In the genomic region with DNA sequence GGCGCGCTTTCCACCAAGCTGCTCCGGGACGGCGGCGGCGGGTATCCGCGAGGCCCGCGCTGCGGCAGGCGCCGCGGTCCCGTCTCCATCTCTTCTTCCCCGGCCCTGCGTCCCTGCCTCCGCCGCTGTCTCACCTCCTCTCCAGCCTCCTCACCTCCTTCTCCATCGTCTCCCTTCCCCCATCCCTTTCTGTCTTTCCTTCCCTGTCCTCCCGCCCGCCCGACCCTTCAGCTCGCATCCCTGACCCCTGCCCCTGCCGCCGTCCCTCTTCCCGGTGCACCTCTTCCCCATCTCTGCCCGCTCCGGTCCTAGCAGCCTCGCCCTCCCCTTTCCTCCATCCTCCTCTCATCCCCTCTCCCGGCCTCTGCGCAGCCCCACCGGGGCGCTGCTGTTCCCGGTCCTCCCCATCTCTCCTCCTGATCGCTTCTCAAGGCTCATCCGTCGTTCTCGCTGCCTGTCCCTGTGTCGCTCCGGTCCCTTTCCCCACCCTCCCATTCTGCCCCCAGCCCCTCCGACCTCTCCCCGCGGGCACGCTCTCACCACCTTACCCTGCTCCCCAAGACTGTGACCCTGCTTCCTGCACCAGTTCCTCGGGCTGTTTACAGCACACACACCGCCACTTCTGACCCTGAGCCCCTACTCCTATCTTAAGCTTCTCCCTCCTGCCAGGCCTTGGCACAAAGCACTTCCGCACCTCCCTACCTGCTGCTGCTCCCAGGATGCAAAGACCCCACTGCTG, we compare ENCODE assay signal across 2 cellular contexts.
A peak's percentile ranks its signal among the peaks of the same experiment; 100 is the strongest.
TF ChIP-seq lines count a peak whose summit lies in the region.

No MANE protein-coding gene starts in this region.

TF ChIP-seq in HEK293, 187 proteins besides CTCF, POLR2A, EP300 and RAD21 (continued from another document and continues in another):
- TF ChIP-seq, protein P1, sequence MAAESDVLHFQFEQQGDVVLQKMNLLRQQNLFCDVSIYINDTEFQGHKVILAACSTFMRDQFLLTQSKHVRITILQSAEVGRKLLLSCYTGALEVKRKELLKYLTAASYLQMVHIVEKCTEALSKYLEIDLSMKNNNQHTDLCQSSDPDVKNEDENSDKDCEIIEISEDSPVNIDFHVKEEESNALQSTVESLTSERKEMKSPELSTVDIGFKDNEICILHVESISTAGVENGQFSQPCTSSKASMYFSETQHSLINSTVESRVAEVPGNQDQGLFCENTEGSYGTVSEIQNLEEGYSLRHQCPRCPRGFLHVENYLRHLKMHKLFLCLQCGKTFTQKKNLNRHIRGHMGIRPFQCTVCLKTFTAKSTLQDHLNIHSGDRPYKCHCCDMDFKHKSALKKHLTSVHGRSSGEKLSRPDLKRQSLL (tag by site-specific recombination; IDR thresholded peaks at IDR 0.05): peak; percentile 75; the same call in 1 of the 2 replicates
- TF ChIP-seq, protein P2, sequence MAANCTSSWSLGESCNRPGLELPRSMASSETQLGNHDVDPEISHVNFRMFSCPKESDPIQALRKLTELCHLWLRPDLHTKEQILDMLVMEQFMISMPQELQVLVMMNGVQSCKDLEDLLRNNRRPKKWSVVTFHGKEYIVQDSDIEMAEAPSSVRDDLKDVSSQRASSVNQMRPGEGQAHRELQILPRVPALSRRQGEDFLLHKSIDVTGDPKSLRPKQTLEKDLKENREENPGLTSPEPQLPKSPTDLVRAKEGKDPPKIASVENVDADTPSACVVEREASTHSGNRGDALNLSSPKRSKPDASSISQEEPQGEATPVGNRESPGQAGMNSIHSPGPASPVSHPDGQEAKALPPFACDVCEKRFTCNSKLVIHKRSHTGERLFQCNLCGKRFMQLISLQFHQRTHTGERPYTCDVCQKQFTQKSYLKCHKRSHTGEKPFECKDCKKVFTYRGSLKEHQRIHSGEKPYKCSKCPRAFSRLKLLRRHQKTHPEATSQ (tag by site-specific recombination; IDR thresholded peaks at IDR 0.05): peak; percentile 64; the same call in 1 of the 2 replicates
- TF ChIP-seq ZNF639 (tag by site-specific recombination; IDR thresholded peaks at IDR 0.05) (0 out of 2 replicates have a peak, but pooled peaks have one; percentile 19), GLI4 (tag by site-specific recombination; IDR thresholded peaks at IDR 0.05) (peak; percentile 71; the same call in 1 of the 2 replicates), ZNF585B (tag by site-specific recombination; IDR thresholded peaks at IDR 0.05) (0 out of 2 replicates have a peak, but pooled peaks have one; percentile 26), ZFP69B (tag by site-specific recombination; IDR thresholded peaks at IDR 0.05) (peak; percentile 49; the same call in 1 of the 2 replicates), BCL11A (tag by site-specific recombination; IDR thresholded peaks at IDR 0.05; ENCODE audit: low read depth) (no peak), INSM2 (tag by site-specific recombination; IDR thresholded peaks at IDR 0.05) (0 out of 2 replicates have a peak, but pooled peaks have one; percentile 25), IKZF3 (tag by site-specific recombination; IDR thresholded peaks at IDR 0.05) (peak; percentile 59; the same call in 1 of the 2 replicates), KLF7 (tag by site-specific recombination; IDR thresholded peaks at IDR 0.05; ENCODE audit: borderline replicate concordance) (no peak), ZNF449 (tag by site-specific recombination; IDR thresholded peaks at IDR 0.05) (0 out of 2 replicates have a peak, but pooled peaks have one; percentile 25), AEBP2 (tag by site-specific recombination; IDR thresholded peaks at IDR 0.05; ENCODE audit: borderline replicate concordance) (no peak), ZNF623 (tag by site-specific recombination; IDR thresholded peaks at IDR 0.05) (no peak), ZNF132 (tag by site-specific recombination; IDR thresholded peaks at IDR 0.05; ENCODE audit: borderline replicate concordance) (no peak), ZNF701 (tag by site-specific recombination; IDR thresholded peaks at IDR 0.05) (0 out of 2 replicates have a peak, but pooled peaks have one; percentile 5), ZNF223 (tag by site-specific recombination; IDR thresholded peaks at IDR 0.05) (0 out of 2 replicates have a peak, but pooled peaks have one; percentile 27)

TF ChIP-seq in SK-N-SH treated with all-trans-retinoic acid at 6 μM for 48 hours, 23 proteins besides CTCF, POLR2A, EP300 and RAD21 (continued from another document):
- TF ChIP-seq CSRNP3 (CRISPR knock-in tag; IDR thresholded peaks at IDR 0.05): no peak
- TF ChIP-seq ESRRG (CRISPR knock-in tag; IDR thresholded peaks at IDR 0.05): no peak
- TF ChIP-seq ZFP3 (CRISPR knock-in tag; IDR thresholded peaks at IDR 0.05): no peak
- TF ChIP-seq BACH2 (CRISPR knock-in tag; IDR thresholded peaks at IDR 0.05; ENCODE audit: borderline replicate concordance): no peak
- TF ChIP-seq OSR1 (CRISPR knock-in tag; IDR thresholded peaks at IDR 0.05): no peak
- no peak for TF ChIP-seq PATZ1 (CRISPR knock-in tag; IDR thresholded peaks at IDR 0.05; ENCODE audit: borderline replicate concordance)
- TF ChIP-seq SNAI2 (CRISPR knock-in tag; IDR thresholded peaks at IDR 0.05): no peak
- TF ChIP-seq TOX (CRISPR knock-in tag; IDR thresholded peaks at IDR 0.05; ENCODE audit: borderline replicate concordance): no peak
- TF ChIP-seq CSDC2 (CRISPR knock-in tag; IDR thresholded peaks at IDR 0.05): no peak
- TF ChIP-seq TSHZ2 (CRISPR knock-in tag; IDR thresholded peaks at IDR 0.05): no peak
- TF ChIP-seq, protein P3, sequence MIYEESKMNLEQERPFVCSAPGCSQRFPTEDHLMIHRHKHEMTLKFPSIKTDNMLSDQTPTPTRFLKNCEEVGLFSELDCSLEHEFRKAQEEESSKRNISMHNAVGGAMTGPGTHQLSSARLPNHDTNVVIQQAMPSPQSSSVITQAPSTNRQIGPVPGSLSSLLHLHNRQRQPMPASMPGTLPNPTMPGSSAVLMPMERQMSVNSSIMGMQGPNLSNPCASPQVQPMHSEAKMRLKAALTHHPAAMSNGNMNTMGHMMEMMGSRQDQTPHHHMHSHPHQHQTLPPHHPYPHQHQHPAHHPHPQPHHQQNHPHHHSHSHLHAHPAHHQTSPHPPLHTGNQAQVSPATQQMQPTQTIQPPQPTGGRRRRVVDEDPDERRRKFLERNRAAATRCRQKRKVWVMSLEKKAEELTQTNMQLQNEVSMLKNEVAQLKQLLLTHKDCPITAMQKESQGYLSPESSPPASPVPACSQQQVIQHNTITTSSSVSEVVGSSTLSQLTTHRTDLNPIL (CRISPR knock-in tag; IDR thresholded peaks at IDR 0.05; ENCODE audit: low read depth): no peak
- TF ChIP-seq ZNF8 (CRISPR knock-in tag; IDR thresholded peaks at IDR 0.05): no peak
